Comparison of ENCODE assay signal across 10 cellular contexts in genomic region chr12:51009038-51009437, GRCh38. TPM values are rescaled to one million over a fixed set of nuclear protein-coding genes. Genes with fewer than 3 reads are reported as not detected.
DNase-seq lines count a peak whose midpoint lies in the region; ATAC-seq and TF ChIP-seq lines count a peak whose summit lies in the region.
"Had no signal": no experiment of that assay in that cellular context is flagged by ENCODE, and none has a peak within 500 bp of the region (broad histone marks: within the 10 kb centered on the region; RNA-seq: fewer than 3 reads in every experiment).

No MANE protein-coding gene starts in this region.

- peaks cover 14 to 50% (median 28%) of the 10 kb centered on the region in 4 donors for H3K4me1 ChIP-seq in stomach

- no peak for TF ChIP-seq POLR2A in stomach (IDR thresholded peaks at IDR 0.05)

- peak overlapping the region in 3 of 5 donors; percentile 7 to 67 (median 55) for H3K27ac ChIP-seq in stomach
- peak overlapping the region in 1 of 2 donors; percentile 41 for H3K27ac ChIP-seq in coronary artery
- H3K27ac ChIP-seq: C4-2B had no signal

- intact Hi-C loops in stomach (cut with DNase I; ENCODE audit: low total_unique reads): no loop called here

- H3K9me3 Mint-ChIP-seq in mesothelial cell of epicardium: no peaks in the 10 kb centered on the region

- 52 to 60% (median 57%) methylated on average over 8 of the region's 8 CpGs for WGBS in stomach, 5 donors

- H3K4me1 Mint-ChIP-seq in mesothelial cell of epicardium: peaks cover 47% of the 10 kb centered on the region

- no peak overlapping the region for H3K4me3 ChIP-seq in astrocyte of the spinal cord (ENCODE audit: low read depth, low read length)
- no peak overlapping the region for H3K4me3 ChIP-seq in stomach
- no peak overlapping the region for H3K4me3 ChIP-seq in coronary artery

- peak overlapping the region; percentile 80 for H3K27ac Mint-ChIP-seq in mesothelial cell of epicardium

- H3K4me3 Mint-ChIP-seq in mesothelial cell of epicardium: no peak overlapping the region

- H3K36me3 Mint-ChIP-seq in mesothelial cell of epicardium: peaks cover 21% of the 10 kb centered on the region

- no peak for TF ChIP-seq EP300 in stomach (IDR thresholded peaks at IDR 0.05)

- no peaks in the 10 kb centered on the region for H3K27me3 ChIP-seq in stomach

- in situ Hi-C loops in astrocyte of the spinal cord (cut with HindIII; ENCODE audit: low sequenced_read_pairs): no loop called here

- DNase-seq in AML-193 (lab: John Stamatoyannopoulos, UW) (peak; percentile 81 to 83), T-helper 1 cell (peak in 4 of 5 donors; percentile 31 to 43 (median 39)), astrocyte of the spinal cord (ENCODE audit: low read depth, low spot score) (peak; percentile 23), mesothelial cell of epicardium (ENCODE audit: low spot score in 2 of 2, unreplicated experiment in 2 of 2) (no peak), stomach (peak; percentile 42), AG08395 (ENCODE audit: low spot score) (no peak), coronary artery (ENCODE audit: low spot score) (no peak)

- no peak for ATAC-seq in GM21786 (IDR thresholded peaks at IDR 0.05; ENCODE audit: unreplicated experiment)

- H3K9me3 ChIP-seq in stomach: no peaks in the 10 kb centered on the region

- peaks cover 13 to 44% (median 41%) of the 10 kb centered on the region in 4 donors for H3K36me3 ChIP-seq in stomach

- no peaks in the 10 kb centered on the region for H3K27me3 Mint-ChIP-seq in mesothelial cell of epicardium (ENCODE audit: low read depth)

- TF ChIP-seq CTCF in astrocyte of the spinal cord (IDR thresholded peaks at IDR 0.05; ENCODE audit: low read depth, low read length): no peak
- TF ChIP-seq CTCF in mesothelial cell of epicardium (IDR thresholded peaks at IDR 0.05; ENCODE audit: unreplicated experiment): no peak
- TF ChIP-seq CTCF in stomach (IDR thresholded peaks at IDR 0.05): no peak
- TF ChIP-seq CTCF in coronary artery (IDR thresholded peaks at IDR 0.05): no peak

RNA-seq across cellular contexts. Expression of gene SLC11A2, which starts 17.1 kb away (rescaled TPM):
- total RNA-seq in mesothelial cell of epicardium (112 to 123 TPM (median 117 TPM) in 3 replicates), stomach (100 to 1,000 TPM in 2 of 5 donors, 10 to 100 TPM in 3; 29.0 to 348 (median 94.2) TPM)
- polyA plus RNA-seq in stomach: 10 to 100 TPM in 2 of 3 donors, 1 to 10 TPM in 1; 5.0 to 15.9 (median 10.3) TPM

RNA-seq across cellular contexts. Expression of gene LETMD1, which starts 39.1 kb away (rescaled TPM):
- 71.8 to 77.0 TPM (median 74.4 TPM) in 3 replicates for total RNA-seq in mesothelial cell of epicardium
- 100 to 1,000 TPM in 2 of 5 donors, 10 to 100 TPM in 3; 33.6 to 527 (median 92.9) TPM for total RNA-seq in stomach
- polyA plus RNA-seq in stomach: 10 to 100 TPM; 41.8 to 79.4 (median 70.6) TPM

RNA-seq across cellular contexts. Expression of gene HIGD1C, which starts 56.7 kb away (rescaled TPM):
- total RNA-seq in mesothelial cell of epicardium (not detected in 3 replicates), stomach (not detected)
- polyA plus RNA-seq in stomach: not detected
- total RNA-seq: kidney epithelial cell had no signal

Comparison
In these comparisons a context has a peak if more than half of its experiments do, and no peak if none do; other contexts are left out.
1. DNase-seq: peak in AML-193 (2 of 2), T-helper 1 cell (4 of 5), astrocyte of the spinal cord (single experiment) and stomach (single experiment); none in mesothelial cell of epicardium (0 of 2), AG08395 (single experiment) and coronary artery (single experiment).